In genomic region chr20:47443060-47443459, GRCh38 we compare ENCODE assay signal across 1 cellular context.
TF ChIP-seq lines count a peak whose summit lies in the region.

No MANE protein-coding gene starts in this region.

TF ChIP-seq in HepG2, 621 proteins besides CTCF, POLR2A, EP300 and RAD21:
- TF ChIP-seq ZNF121 (CRISPR knock-in tag; IDR thresholded peaks at IDR 0.05) = 0 out of 2 replicates have a peak, but pooled peaks have one; percentile 31
